1 cellular context compared by ENCODE assay signal in the genomic region with DNA sequence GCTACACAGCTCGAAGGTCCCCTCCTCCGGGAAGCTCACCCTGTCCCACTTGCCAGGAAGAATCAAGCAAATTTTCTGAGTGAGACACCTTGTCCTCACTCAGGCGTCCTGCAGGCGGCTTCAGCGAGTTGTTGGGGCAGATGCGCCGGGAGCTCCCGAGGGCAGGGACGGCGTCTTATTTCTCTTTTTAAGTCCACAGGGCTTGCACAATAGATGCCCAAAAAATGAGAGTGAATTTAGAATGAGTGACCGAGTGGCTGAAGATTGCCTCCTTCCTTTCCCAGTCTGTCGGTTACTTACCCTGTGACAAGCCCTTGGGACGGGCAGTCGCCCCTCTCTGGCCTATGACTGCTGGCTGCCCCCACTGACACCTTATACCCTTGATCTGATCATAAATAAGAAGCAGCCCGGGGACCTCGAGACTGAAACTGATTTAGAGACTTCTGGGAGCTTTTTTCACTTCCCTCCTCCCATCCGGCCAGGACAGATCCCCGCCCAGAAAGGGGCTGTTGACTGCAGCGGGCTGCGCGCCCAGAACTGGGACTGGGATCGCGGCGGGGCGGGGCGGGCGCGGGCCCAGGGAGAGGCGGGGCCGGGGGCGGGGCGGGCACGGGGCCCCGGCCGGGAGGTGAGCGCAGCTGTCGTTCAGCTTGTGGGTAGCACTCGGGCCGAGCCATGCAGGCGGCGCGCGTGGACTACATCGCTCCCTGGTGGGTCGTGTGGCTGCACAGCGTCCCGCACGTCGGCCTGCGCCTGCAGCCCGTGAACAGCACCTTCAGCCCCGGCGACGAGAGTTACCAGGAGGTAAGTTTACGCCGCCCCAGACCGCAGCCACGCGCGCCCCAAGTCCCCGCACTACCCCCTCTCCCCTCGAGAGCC.
A peak's percentile ranks its signal among the peaks of the same experiment; 100 is the strongest.
TF ChIP-seq lines count a peak whose summit lies in the region.

A gene with protein sequence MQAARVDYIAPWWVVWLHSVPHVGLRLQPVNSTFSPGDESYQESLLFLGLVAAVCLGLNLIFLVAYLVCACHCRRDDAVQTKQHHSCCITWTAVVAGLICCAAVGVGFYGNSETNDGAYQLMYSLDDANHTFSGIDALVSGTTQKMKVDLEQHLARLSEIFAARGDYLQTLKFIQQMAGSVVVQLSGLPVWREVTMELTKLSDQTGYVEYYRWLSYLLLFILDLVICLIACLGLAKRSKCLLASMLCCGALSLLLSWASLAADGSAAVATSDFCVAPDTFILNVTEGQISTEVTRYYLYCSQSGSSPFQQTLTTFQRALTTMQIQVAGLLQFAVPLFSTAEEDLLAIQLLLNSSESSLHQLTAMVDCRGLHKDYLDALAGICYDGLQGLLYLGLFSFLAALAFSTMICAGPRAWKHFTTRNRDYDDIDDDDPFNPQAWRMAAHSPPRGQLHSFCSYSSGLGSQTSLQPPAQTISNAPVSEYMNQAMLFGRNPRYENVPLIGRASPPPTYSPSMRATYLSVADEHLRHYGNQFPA (plus strand): TSS at position 659 of the 879 bp plus-strand sequence. CDS start 17 bp downstream, at position 676.

TF ChIP-seq in HEK293, 187 proteins besides CTCF, POLR2A, EP300 and RAD21 (continued from another document and continues in another):
- TF ChIP-seq ZNF202 (tag by site-specific recombination; IDR thresholded peaks at IDR 0.05; ENCODE audit: borderline replicate concordance) (no peak), PRDM10 (tag by site-specific recombination; IDR thresholded peaks at IDR 0.05) (no peak; the same call in 1 of the 2 replicates), ZNF292 (tag by site-specific recombination; IDR thresholded peaks at IDR 0.05; ENCODE audit: borderline replicate concordance, low read depth) (no peak), ZNF513 (tag by site-specific recombination; IDR thresholded peaks at IDR 0.05) (no peak), HOXC10 (CRISPR knock-in tag; IDR thresholded peaks at IDR 0.05) (no peak), ZNF133 (tag by site-specific recombination; IDR thresholded peaks at IDR 0.05) (no peak), OVOL3 (tag by site-specific recombination; IDR thresholded peaks at IDR 0.05) (no peak), ZNF335 (tag by site-specific recombination; conservative IDR thresholded peaks at IDR 0.05) (peak; percentile 95), ZNF791 (tag by site-specific recombination; IDR thresholded peaks at IDR 0.05) (no peak), ZNF549 (tag by site-specific recombination; IDR thresholded peaks at IDR 0.05) (no peak), ZBTB8A (tag by site-specific recombination; IDR thresholded peaks at IDR 0.05) (peak; percentile 100), MYNN (tag by site-specific recombination; IDR thresholded peaks at IDR 0.05; ENCODE audit: borderline replicate concordance) (no peak), ZNF830 (tag by site-specific recombination; IDR thresholded peaks at IDR 0.05; ENCODE audit: low read depth) (no peak), ZNF423 (tag by site-specific recombination; IDR thresholded peaks at IDR 0.05) (no peak), SP2 (tag by site-specific recombination; IDR thresholded peaks at IDR 0.05) (peak; percentile 76), ZNF600 (tag by site-specific recombination; IDR thresholded peaks at IDR 0.05) (no peak), HOXA7 (CRISPR knock-in tag; IDR thresholded peaks at IDR 0.05; ENCODE audit: borderline replicate concordance) (no peak), ZNF394 (tag by site-specific recombination; IDR thresholded peaks at IDR 0.05; ENCODE audit: borderline replicate concordance) (no peak), ZNF433 (tag by site-specific recombination; IDR thresholded peaks at IDR 0.05; ENCODE audit: low read depth) (no peak), PRDM4 (tag by site-specific recombination; IDR thresholded peaks at IDR 0.05) (peak; percentile 94), ZNF580 (tag by site-specific recombination; IDR thresholded peaks at IDR 0.05) (no peak), ZBTB21 (tag by site-specific recombination; IDR thresholded peaks at IDR 0.05) (no peak), ZNF571 (tag by site-specific recombination; IDR thresholded peaks at IDR 0.05) (no peak), PRDM2 (tag by site-specific recombination; IDR thresholded peaks at IDR 0.05; ENCODE audit: borderline replicate concordance) (no peak), ZNF302 (tag by site-specific recombination; IDR thresholded peaks at IDR 0.05; ENCODE audit: low read depth) (no peak), HOXD13 (CRISPR knock-in tag; IDR thresholded peaks at IDR 0.05; ENCODE audit: borderline replicate concordance) (no peak), ZNF341 (tag by site-specific recombination; IDR thresholded peaks at IDR 0.05; ENCODE audit: low read depth) (peak; percentile 68), ZFP3 (tag by site-specific recombination; IDR thresholded peaks at IDR 0.05; ENCODE audit: low read depth) (no peak), SALL2 (tag by site-specific recombination; IDR thresholded peaks at IDR 0.05; ENCODE audit: borderline replicate concordance) (no peak)
- TF ChIP-seq, protein P1, sequence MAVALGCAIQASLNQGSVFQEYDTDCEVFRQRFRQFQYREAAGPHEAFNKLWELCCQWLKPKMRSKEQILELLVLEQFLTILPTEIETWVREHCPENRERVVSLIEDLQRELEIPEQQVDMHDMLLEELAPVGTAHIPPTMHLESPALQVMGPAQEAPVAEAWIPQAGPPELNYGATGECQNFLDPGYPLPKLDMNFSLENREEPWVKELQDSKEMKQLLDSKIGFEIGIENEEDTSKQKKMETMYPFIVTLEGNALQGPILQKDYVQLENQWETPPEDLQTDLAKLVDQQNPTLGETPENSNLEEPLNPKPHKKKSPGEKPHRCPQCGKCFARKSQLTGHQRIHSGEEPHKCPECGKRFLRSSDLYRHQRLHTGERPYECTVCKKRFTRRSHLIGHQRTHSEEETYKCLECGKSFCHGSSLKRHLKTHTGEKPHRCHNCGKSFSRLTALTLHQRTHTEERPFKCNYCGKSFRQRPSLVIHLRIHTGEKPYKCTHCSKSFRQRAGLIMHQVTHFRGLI (tag by site-specific recombination; IDR thresholded peaks at IDR 0.05) = no peak
- TF ChIP-seq, protein P2, sequence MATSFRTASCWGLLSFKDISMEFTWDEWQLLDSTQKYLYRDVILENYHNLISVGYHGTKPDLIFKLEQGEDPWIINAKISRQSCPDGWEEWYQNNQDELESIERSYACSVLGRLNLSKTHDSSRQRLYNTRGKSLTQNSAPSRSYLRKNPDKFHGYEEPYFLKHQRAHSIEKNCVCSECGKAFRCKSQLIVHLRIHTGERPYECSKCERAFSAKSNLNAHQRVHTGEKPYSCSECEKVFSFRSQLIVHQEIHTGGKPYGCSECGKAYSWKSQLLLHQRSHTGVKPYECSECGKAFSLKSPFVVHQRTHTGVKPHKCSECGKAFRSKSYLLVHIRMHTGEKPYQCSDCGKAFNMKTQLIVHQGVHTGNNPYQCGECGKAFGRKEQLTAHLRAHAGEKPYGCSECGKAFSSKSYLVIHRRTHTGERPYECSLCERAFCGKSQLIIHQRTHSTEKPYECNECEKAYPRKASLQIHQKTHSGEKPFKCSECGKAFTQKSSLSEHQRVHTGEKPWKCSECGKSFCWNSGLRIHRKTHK (tag by site-specific recombination; IDR thresholded peaks at IDR 0.05) = no peak
- TF ChIP-seq, protein P3, sequence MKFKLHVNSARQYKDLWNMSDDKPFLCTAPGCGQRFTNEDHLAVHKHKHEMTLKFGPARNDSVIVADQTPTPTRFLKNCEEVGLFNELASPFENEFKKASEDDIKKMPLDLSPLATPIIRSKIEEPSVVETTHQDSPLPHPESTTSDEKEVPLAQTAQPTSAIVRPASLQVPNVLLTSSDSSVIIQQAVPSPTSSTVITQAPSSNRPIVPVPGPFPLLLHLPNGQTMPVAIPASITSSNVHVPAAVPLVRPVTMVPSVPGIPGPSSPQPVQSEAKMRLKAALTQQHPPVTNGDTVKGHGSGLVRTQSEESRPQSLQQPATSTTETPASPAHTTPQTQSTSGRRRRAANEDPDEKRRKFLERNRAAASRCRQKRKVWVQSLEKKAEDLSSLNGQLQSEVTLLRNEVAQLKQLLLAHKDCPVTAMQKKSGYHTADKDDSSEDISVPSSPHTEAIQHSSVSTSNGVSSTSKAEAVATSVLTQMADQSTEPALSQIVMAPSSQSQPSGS (tag by site-specific recombination; IDR thresholded peaks at IDR 0.05; ENCODE audit: low read depth) = no peak
